In genomic region chr19:54485846-54486245, GRCh38 we compare ENCODE assay signal across 1 cellular context.
TF ChIP-seq lines count a peak whose summit lies in the region.

No MANE protein-coding gene starts in this region.

TF ChIP-seq in GM12878, 131 proteins besides CTCF, POLR2A, EP300 and RAD21:
- TF ChIP-seq SREBF2 (IDR thresholded peaks at IDR 0.05; ENCODE audit: low read length) (no peak), FOS (IDR thresholded peaks at IDR 0.05; ENCODE audit: borderline replicate concordance, extremely low read depth, insufficient read length) (no peak), IKZF1 (conservative IDR thresholded peaks at IDR 0.05) (peak; percentile 31; the same call in 1 of the 2 replicates), ATF7 (IDR thresholded peaks at IDR 0.05; ENCODE audit: low read depth) (peak; percentile 6; the same call in 1 of the 2 replicates), ZNF384 (IDR thresholded peaks at IDR 0.05; ENCODE audit: borderline replicate concordance, low read depth, low read length) (peak; percentile 66; the same call in 1 of the 2 replicates)
